ENCODE assay signal across 19 cellular contexts in the genomic region with DNA sequence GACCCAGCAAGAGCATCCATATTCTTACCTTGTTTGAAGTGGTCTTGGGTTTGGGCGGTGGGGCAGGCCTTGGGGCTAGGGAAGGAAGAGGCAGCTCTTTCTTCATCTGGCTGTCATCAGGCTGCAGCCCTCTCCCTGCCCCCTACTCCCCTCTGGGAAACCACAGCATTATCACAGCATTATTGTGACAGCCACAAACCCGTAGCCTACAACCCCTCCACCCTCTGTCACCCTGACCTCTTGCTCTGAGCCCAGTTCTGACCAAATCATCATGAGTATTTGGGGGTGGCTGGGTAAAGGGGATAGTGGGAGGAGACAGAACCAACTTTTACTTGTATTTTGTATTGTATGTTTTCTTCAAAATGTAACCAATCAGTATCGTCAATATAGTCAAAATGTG.
DNase-seq lines count a peak whose midpoint lies in the region; ATAC-seq and TF ChIP-seq lines count a peak whose summit lies in the region.
"Had no signal": no experiment of that assay in that cellular context is flagged by ENCODE, and none has a peak within 500 bp of the region (broad histone marks: within the 10 kb centered on the region; RNA-seq: fewer than 3 reads in every experiment).

No MANE protein-coding gene starts in this region.

- H3K4me1 Mint-ChIP-seq in activated naive CD8-positive, alpha-beta T cell treated with anti-CD3 and anti-CD28 coated beads for 36 hours, result peaks cover 12% of the 10 kb centered on the region
- H3K4me1 Mint-ChIP-seq in activated naive CD8-positive, alpha-beta T cell treated with anti-CD3 and anti-CD28 coated beads, Interleukin-2, amount 50 U/mL, for 24 hours, result peaks cover 4% of the 10 kb centered on the region
- H3K4me1 Mint-ChIP-seq in immature natural killer cell, result peaks cover 33 to 49% of the 10 kb centered on the region in 2 donors
- peaks cover 5% of the 10 kb centered on the region for H3K4me1 Mint-ChIP-seq in activated T-helper 1 cell treated with anti-CD3 and anti-CD28 coated beads, Interleukin-12 subunit alpha, Interleukin-12 subunit beta, Interleukin-2, Interleukin-4 antibody, amounts not matched to agents 30 ng/mL and 10 ng/mL and 1 ng/mL, durations not matched to agents 14 hours and 24 hours and 36 hours (ENCODE audit: low read depth)
- H3K4me1 Mint-ChIP-seq: B cell had no signal

- DNase-seq in activated naive CD8-positive, alpha-beta T cell treated with anti-CD3 and anti-CD28 coated beads for 36 hours, result no peak
- DNase-seq in activated naive CD8-positive, alpha-beta T cell treated with anti-CD3 and anti-CD28 coated beads, Interleukin-2, amount 50 U/mL, for 24 hours, result no peak
- DNase-seq in immature natural killer cell (peak; percentile 10 to 36 (median 20)), osteoblast (ENCODE audit: insufficient read length, low spot score, missing footprints) (peak; percentile 44), NCI-H146 treated with DMSO at 0.1 percent for 48 hours (lab: John Stamatoyannopoulos, UW; ENCODE audit: unreplicated experiment) (no peak)
- DNase-seq in activated T-helper 1 cell treated with anti-CD3 and anti-CD28 coated beads, Interleukin-12 subunit alpha, Interleukin-12 subunit beta, Interleukin-2, Interleukin-4 antibody, amounts not matched to agents 30 ng/mL and 10 ng/mL and 1 ng/mL, durations not matched to agents 14 hours and 24 hours and 36 hours (ENCODE audit: low spot score), result no peak
- DNase-seq: Caco-2; CD4-positive, CD25-positive, alpha-beta regulatory T cell; CD8-positive, alpha-beta T cell; DMS153; DND-41; GOT3; HFFc6 had no signal

- H3K27ac ChIP-seq in osteoblast (ENCODE audit: low read depth, low read length), result no peak overlapping the region
- H3K27ac ChIP-seq: 22Rv1, BLaER1, C4-2B had no signal

- H2AFZ ChIP-seq in osteoblast (ENCODE audit: low read length), result no peak overlapping the region

- H4K20me1 ChIP-seq in osteoblast (ENCODE audit: insufficient read depth, low read length), result no peaks in the 10 kb centered on the region
- H4K20me1 ChIP-seq: BLaER1 had no signal

- no peak overlapping the region for H3K4me3 Mint-ChIP-seq in activated naive CD8-positive, alpha-beta T cell treated with anti-CD3 and anti-CD28 coated beads for 36 hours
- no peak overlapping the region for H3K4me3 Mint-ChIP-seq in activated naive CD8-positive, alpha-beta T cell treated with anti-CD3 and anti-CD28 coated beads, Interleukin-2, amount 50 U/mL, for 24 hours
- peak overlapping the region; percentile 33 to 72 (median 46) for H3K4me3 Mint-ChIP-seq in immature natural killer cell
- H3K4me3 Mint-ChIP-seq in activated T-helper 1 cell treated with anti-CD3 and anti-CD28 coated beads, Interleukin-12 subunit alpha, Interleukin-12 subunit beta, Interleukin-2, Interleukin-4 antibody, amounts not matched to agents 30 ng/mL and 10 ng/mL and 1 ng/mL, durations not matched to agents 14 hours and 24 hours and 36 hours, result no peak overlapping the region
- H3K4me3 Mint-ChIP-seq: B cell; CD8-positive, alpha-beta T cell; HFFc6 had no signal

- no peaks in the 10 kb centered on the region for H3K79me2 ChIP-seq in osteoblast (ENCODE audit: insufficient read depth, low read length)

- H3K27me3 Mint-ChIP-seq in activated naive CD8-positive, alpha-beta T cell treated with anti-CD3 and anti-CD28 coated beads for 36 hours, result no peaks in the 10 kb centered on the region
- no peaks in the 10 kb centered on the region for H3K27me3 Mint-ChIP-seq in activated naive CD8-positive, alpha-beta T cell treated with anti-CD3 and anti-CD28 coated beads, Interleukin-2, amount 50 U/mL, for 24 hours
- H3K27me3 Mint-ChIP-seq in immature natural killer cell (ENCODE audit: low read depth in 3 of 3), result peaks cover 0 to 5% (median 2%) of the 10 kb centered on the region in 3 donors
- H3K27me3 Mint-ChIP-seq in activated T-helper 1 cell treated with anti-CD3 and anti-CD28 coated beads, Interleukin-12 subunit alpha, Interleukin-12 subunit beta, Interleukin-2, Interleukin-4 antibody, amounts not matched to agents 30 ng/mL and 10 ng/mL and 1 ng/mL, durations not matched to agents 14 hours and 24 hours and 36 hours (ENCODE audit: insufficient read depth), result peaks cover 7% of the 10 kb centered on the region
- H3K27me3 Mint-ChIP-seq: B cell had no signal

- H3K36me3 Mint-ChIP-seq in activated naive CD8-positive, alpha-beta T cell treated with anti-CD3 and anti-CD28 coated beads for 36 hours, result no peaks in the 10 kb centered on the region
- no peaks in the 10 kb centered on the region for H3K36me3 Mint-ChIP-seq in activated naive CD8-positive, alpha-beta T cell treated with anti-CD3 and anti-CD28 coated beads, Interleukin-2, amount 50 U/mL, for 24 hours (ENCODE audit: low read depth)
- H3K36me3 Mint-ChIP-seq in immature natural killer cell, result peaks cover 0 to 4% (median 0%) of the 10 kb centered on the region in 3 donors
- no peaks in the 10 kb centered on the region for H3K36me3 Mint-ChIP-seq in activated T-helper 1 cell treated with anti-CD3 and anti-CD28 coated beads, Interleukin-12 subunit alpha, Interleukin-12 subunit beta, Interleukin-2, Interleukin-4 antibody, amounts not matched to agents 30 ng/mL and 10 ng/mL and 1 ng/mL, durations not matched to agents 14 hours and 24 hours and 36 hours (ENCODE audit: low read depth)
- H3K36me3 Mint-ChIP-seq: CD4-positive, CD25-positive, alpha-beta regulatory T cell; CD8-positive, alpha-beta T cell had no signal

- no peak overlapping the region for H3K4me3 ChIP-seq in osteoblast (ENCODE audit: insufficient read depth, low read length)
- H3K4me3 ChIP-seq: BLaER1, HAP-1 had no signal

- TF ChIP-seq CTCF in osteoblast (IDR thresholded peaks at IDR 0.05; ENCODE audit: extremely low read depth, low read depth, low read length), result no peak

- intact Hi-C loops in activated T-helper 1 cell treated with anti-CD3 and anti-CD28 coated beads, Interleukin-12 subunit alpha, Interleukin-12 subunit beta, Interleukin-2, Interleukin-4 antibody, amounts not matched to agents 30 ng/mL and 10 ng/mL and 1 ng/mL, durations not matched to agents 14 hours and 24 hours and 36 hours (cut with micrococcal nuclease), result no loop called here

- no peaks in the 10 kb centered on the region for H3K4me1 ChIP-seq in osteoblast (ENCODE audit: insufficient read depth, low read length)
- H3K4me1 ChIP-seq: BLaER1, Caco-2, HAP-1 had no signal

- no peak for ATAC-seq in activated naive CD8-positive, alpha-beta T cell treated with anti-CD3 and anti-CD28 coated beads, Interleukin-2, amount 50 U/mL, for 24 hours
- ATAC-seq in HG02970 (IDR thresholded peaks at IDR 0.05; ENCODE audit: low FRiP score, unreplicated experiment), result no peak
- ATAC-seq: CD8-positive, alpha-beta T cell had no signal

- peak overlapping the region; percentile 49 for H3K27ac Mint-ChIP-seq in activated naive CD8-positive, alpha-beta T cell treated with anti-CD3 and anti-CD28 coated beads for 36 hours
- no peak overlapping the region for H3K27ac Mint-ChIP-seq in activated naive CD8-positive, alpha-beta T cell treated with anti-CD3 and anti-CD28 coated beads, Interleukin-2, amount 50 U/mL, for 24 hours
- peak overlapping the region; percentile 4 to 77 (median 41) for H3K27ac Mint-ChIP-seq in immature natural killer cell
- no peak overlapping the region for H3K27ac Mint-ChIP-seq in activated T-helper 1 cell treated with anti-CD3 and anti-CD28 coated beads, Interleukin-12 subunit alpha, Interleukin-12 subunit beta, Interleukin-2, Interleukin-4 antibody, amounts not matched to agents 30 ng/mL and 10 ng/mL and 1 ng/mL, durations not matched to agents 14 hours and 24 hours and 36 hours
- H3K27ac Mint-ChIP-seq: B cell; CD4-positive, CD25-positive, alpha-beta regulatory T cell; CD8-positive, alpha-beta T cell; HFFc6 had no signal

- H3K9me3 Mint-ChIP-seq in activated naive CD8-positive, alpha-beta T cell treated with anti-CD3 and anti-CD28 coated beads for 36 hours, result no peaks in the 10 kb centered on the region
- H3K9me3 Mint-ChIP-seq in activated naive CD8-positive, alpha-beta T cell treated with anti-CD3 and anti-CD28 coated beads, Interleukin-2, amount 50 U/mL, for 24 hours, result no peaks in the 10 kb centered on the region
- peaks cover 0 to 3% (median 0%) of the 10 kb centered on the region in 6 donors for H3K9me3 Mint-ChIP-seq in immature natural killer cell
- H3K9me3 Mint-ChIP-seq in activated T-helper 1 cell treated with anti-CD3 and anti-CD28 coated beads, Interleukin-12 subunit alpha, Interleukin-12 subunit beta, Interleukin-2, Interleukin-4 antibody, amounts not matched to agents 30 ng/mL and 10 ng/mL and 1 ng/mL, durations not matched to agents 14 hours and 24 hours and 36 hours, result no peaks in the 10 kb centered on the region
- H3K9me3 Mint-ChIP-seq: CD4-positive, CD25-positive, alpha-beta regulatory T cell; CD8-positive, alpha-beta T cell; HFFc6 had no signal

- H3K9me3 ChIP-seq in osteoblast (ENCODE audit: low read depth, low read length), result no peaks in the 10 kb centered on the region
- H3K9me3 ChIP-seq: BLaER1, Caco-2, HAP-1 had no signal

- no peaks in the 10 kb centered on the region for H3K36me3 ChIP-seq in osteoblast (ENCODE audit: insufficient read depth, low read length)
- H3K36me3 ChIP-seq: BLaER1, HAP-1 had no signal

- H3K27me3 ChIP-seq in osteoblast (ENCODE audit: insufficient read depth, low read length), result no peaks in the 10 kb centered on the region
- H3K27me3 ChIP-seq: BLaER1 had no signal

- H3K4me2 ChIP-seq in osteoblast (ENCODE audit: insufficient read depth, low read length), result no peak overlapping the region
- H3K4me2 ChIP-seq: BLaER1 had no signal

Comparison
In these comparisons a context has a peak if more than half of its experiments do, and no peak if none do; other contexts are left out.
1. H3K27ac Mint-ChIP-seq: peak in activated naive CD8-positive, alpha-beta T cell treated with anti-CD3 and anti-CD28 coated beads for 36 hours (single experiment) and immature natural killer cell (6 of 6); none in activated naive CD8-positive, alpha-beta T cell treated with anti-CD3 and anti-CD28 coated beads, Interleukin-2, amount 50 U/mL, for 24 hours (single experiment) and activated T-helper 1 cell treated with anti-CD3 and anti-CD28 coated beads, Interleukin-12 subunit alpha, Interleukin-12 subunit beta, Interleukin-2, Interleukin-4 antibody, amounts not matched to agents 30 ng/mL and 10 ng/mL and 1 ng/mL, durations not matched to agents 14 hours and 24 hours and 36 hours (single experiment).
2. DNase-seq: peak in immature natural killer cell (3 of 3) and osteoblast (single experiment); none in activated naive CD8-positive, alpha-beta T cell treated with anti-CD3 and anti-CD28 coated beads for 36 hours (single experiment), activated naive CD8-positive, alpha-beta T cell treated with anti-CD3 and anti-CD28 coated beads, Interleukin-2, amount 50 U/mL, for 24 hours (single experiment), NCI-H146 treated with DMSO at 0.1 percent for 48 hours (single experiment) and activated T-helper 1 cell treated with anti-CD3 and anti-CD28 coated beads, Interleukin-12 subunit alpha, Interleukin-12 subunit beta, Interleukin-2, Interleukin-4 antibody, amounts not matched to agents 30 ng/mL and 10 ng/mL and 1 ng/mL, durations not matched to agents 14 hours and 24 hours and 36 hours (single experiment).
3. H3K4me3 Mint-ChIP-seq: peak in immature natural killer cell (5 of 5); none in activated naive CD8-positive, alpha-beta T cell treated with anti-CD3 and anti-CD28 coated beads for 36 hours (single experiment), activated naive CD8-positive, alpha-beta T cell treated with anti-CD3 and anti-CD28 coated beads, Interleukin-2, amount 50 U/mL, for 24 hours (single experiment) and activated T-helper 1 cell treated with anti-CD3 and anti-CD28 coated beads, Interleukin-12 subunit alpha, Interleukin-12 subunit beta, Interleukin-2, Interleukin-4 antibody, amounts not matched to agents 30 ng/mL and 10 ng/mL and 1 ng/mL, durations not matched to agents 14 hours and 24 hours and 36 hours (single experiment).